In the genomic region with DNA sequence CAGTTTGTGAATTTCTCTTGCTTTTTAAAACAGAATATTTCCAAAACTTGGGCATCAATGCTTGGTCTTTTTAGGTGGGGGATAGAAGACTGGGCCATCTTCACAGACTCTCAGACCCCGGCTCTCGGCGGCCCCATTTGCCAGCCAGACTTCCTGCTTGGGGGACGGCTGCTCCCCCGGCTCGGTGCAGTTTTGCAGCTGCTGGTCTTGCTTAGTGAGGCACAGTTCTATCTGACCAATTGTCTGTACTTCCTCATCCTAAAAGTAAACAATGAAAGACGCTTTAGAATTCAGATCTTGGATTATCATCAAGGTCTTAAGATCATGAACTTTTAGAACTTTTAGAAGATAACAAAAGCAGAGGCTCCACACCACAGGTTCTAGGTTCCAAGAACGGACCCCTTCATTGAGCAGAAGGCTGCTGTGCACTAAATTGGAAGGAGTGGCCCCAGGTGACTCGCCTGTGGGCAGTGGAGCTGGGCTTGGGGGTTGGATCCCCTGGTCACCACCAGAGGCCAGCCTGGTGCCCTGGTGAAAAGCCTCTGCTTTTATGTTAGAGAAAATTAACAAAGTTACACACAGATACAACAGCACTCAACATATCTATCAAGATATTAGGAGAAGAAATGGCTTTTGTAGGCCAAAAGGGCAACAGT, we compare ENCODE assay signal across 16 cellular contexts. TPM values are rescaled to one million over a fixed set of nuclear protein-coding genes. Genes with fewer than 3 reads are reported as not detected.
DNase-seq lines count a peak whose midpoint lies in the region; ATAC-seq and TF ChIP-seq lines count a peak whose summit lies in the region.
"Had no signal": no experiment of that assay in that cellular context is flagged by ENCODE, and none has a peak within 500 bp of the region (broad histone marks: within the 10 kb centered on the region; RNA-seq: fewer than 3 reads in every experiment).

No MANE protein-coding gene starts in this region.

- no peaks in the 10 kb centered on the region for H3K9me3 Mint-ChIP-seq in CD8-positive, alpha-beta memory T cell
- H3K9me3 Mint-ChIP-seq in brain: peaks cover 0 to 2% (median 0%) of the 10 kb centered on the region in 5 experiments
- H3K9me3 Mint-ChIP-seq: activated CD4-positive, alpha-beta T cell treated with anti-CD3 and anti-CD28 coated beads, Interleukin-2, amount 10 ng/mL, durations not matched to agents 24 days and 14 days; activated T-helper 2 cell treated with anti-CD3 and anti-CD28 coated beads, Interferon-gamma antibody, Interleukin-2, Interleukin-4, amounts not matched to agents 10 μg/mL and 5 μg/mL and 100 μg/mL, durations not matched to agents 14 hours and 24 hours and 36 hours; natural killer cell had no signal

- peaks cover 6 to 82% (median 21%) of the 10 kb centered on the region in 3 donors for H3K36me3 Mint-ChIP-seq in CD8-positive, alpha-beta memory T cell
- peaks cover 16% of the 10 kb centered on the region for H3K36me3 Mint-ChIP-seq in brain
- H3K36me3 Mint-ChIP-seq: natural killer cell had no signal

- POLR2A ChIA-PET in CD8-positive, alpha-beta memory T cell (lab: Charles Lee): no interaction called here

- H3K36me3 ChIP-seq in CD8-positive, alpha-beta memory T cell (ENCODE audit: insufficient read depth, low read length): peaks cover 40% of the 10 kb centered on the region
- H3K36me3 ChIP-seq in neutrophil: peaks cover 92% of the 10 kb centered on the region

- peak; percentile 21; the same call in 1 of the 2 replicates for TF ChIP-seq CTCF in LNCaP clone FGC (IDR thresholded peaks at IDR 0.05; ENCODE audit: control insufficient read depth, extremely low read depth, insufficient read depth)
- no peak for TF ChIP-seq CTCF in brain (conservative IDR thresholded peaks at IDR 0.05)
- no peak for TF ChIP-seq CTCF in neutrophil (IDR thresholded peaks at IDR 0.05)

- H3K4me1 Mint-ChIP-seq in CD8-positive, alpha-beta memory T cell: peaks cover 13 to 26% (median 21%) of the 10 kb centered on the region in 3 donors
- peaks cover 50% of the 10 kb centered on the region for H3K4me1 Mint-ChIP-seq in brain

- no peak for DNase-seq in CD8-positive, alpha-beta memory T cell
- DNase-seq in LNCaP clone FGC (ENCODE audit: low read depth): peak; percentile 17
- no peak for DNase-seq in NCI-H524 treated with DMSO at 0.1 percent for 48 hours (lab: John Stamatoyannopoulos, UW)
- DNase-seq in dermis blood vessel endothelial cell: no peak
- DNase-seq: activated CD4-positive, alpha-beta T cell treated with anti-CD3 and anti-CD28 coated beads, Interleukin-2, amount 10 ng/mL, durations not matched to agents 24 days and 14 days; gastrocnemius medialis; HFFc6; natural killer cell; NCI-H1092 treated with DMSO at 0.1 percent for 48 hours; NCI-H2227 treated with DMSO at 0.1 percent for 48 hours; OCI-M1; sigmoid colon had no signal

- peak overlapping the region; percentile 2 for H3K27ac ChIP-seq in CD8-positive, alpha-beta memory T cell (ENCODE audit: low read depth, low read length)
- peak overlapping the region; percentile 21 for H3K27ac ChIP-seq in neutrophil
- H3K27ac ChIP-seq: sigmoid colon had no signal

- CTCF ChIA-PET in CD8-positive, alpha-beta memory T cell (lab: Charles Lee): interaction anchor here (1.2 kb wide), 1 partner anchor 60 kb away, joined by 3 read pairs; no protein-coding TSS in a partner anchor

- H3K27me3 ChIP-seq in CD8-positive, alpha-beta memory T cell (ENCODE audit: insufficient read depth, low read length, poor library complexity, severe bottlenecking): no peaks in the 10 kb centered on the region
- H3K27me3 ChIP-seq in neutrophil: no peaks in the 10 kb centered on the region
- H3K27me3 ChIP-seq: gastrocnemius medialis, sigmoid colon had no signal

- H3K27me3 Mint-ChIP-seq in CD8-positive, alpha-beta memory T cell: no peaks in the 10 kb centered on the region
- peaks cover 9% of the 10 kb centered on the region for H3K27me3 Mint-ChIP-seq in brain
- H3K27me3 Mint-ChIP-seq: activated CD4-positive, alpha-beta T cell treated with anti-CD3 and anti-CD28 coated beads, Interleukin-2, amount 10 ng/mL, durations not matched to agents 24 days and 14 days had no signal

- H3K4me3 Mint-ChIP-seq in CD8-positive, alpha-beta memory T cell: no peak overlapping the region
- peak overlapping the region in 2 of 5 experiments; percentile 19 to 42 for H3K4me3 Mint-ChIP-seq in brain
- H3K4me3 Mint-ChIP-seq: activated CD4-positive, alpha-beta T cell treated with anti-CD3 and anti-CD28 coated beads, Interleukin-2, amount 10 ng/mL, durations not matched to agents 24 days and 14 days; HFFc6; natural killer cell had no signal

- no peak overlapping the region for H3K4me3 ChIP-seq in CD8-positive, alpha-beta memory T cell (ENCODE audit: low read length)
- 0 out of 2 replicates have a peak overlapping the region, but pooled peaks have one; percentile 2 for H3K4me3 ChIP-seq in LNCaP clone FGC (ENCODE audit: low read depth, low read length)
- H3K4me3 ChIP-seq in neutrophil (ENCODE audit: low read depth in 1 of 2, low read length in 1 of 2): no peak overlapping the region
- H3K4me3 ChIP-seq: gastrocnemius medialis, sigmoid colon had no signal

- no peaks in the 10 kb centered on the region for H3K9me3 ChIP-seq in CD8-positive, alpha-beta memory T cell (ENCODE audit: low read length)
- no peaks in the 10 kb centered on the region for H3K9me3 ChIP-seq in neutrophil
- H3K9me3 ChIP-seq: gastrocnemius medialis, sigmoid colon had no signal

- peak overlapping the region in 2 of 8 donors; percentile 12 to 70 for H3K27ac Mint-ChIP-seq in CD8-positive, alpha-beta memory T cell
- H3K27ac Mint-ChIP-seq in brain: peak overlapping the region; percentile 12 to 83 (median 57)
- H3K27ac Mint-ChIP-seq: activated CD4-positive, alpha-beta T cell treated with anti-CD3 and anti-CD28 coated beads, Interleukin-2, amount 10 ng/mL, durations not matched to agents 24 days and 14 days; activated T-helper 2 cell treated with anti-CD3 and anti-CD28 coated beads, Interferon-gamma antibody, Interleukin-2, Interleukin-4, amounts not matched to agents 10 μg/mL and 5 μg/mL and 100 μg/mL, durations not matched to agents 14 hours and 24 hours and 36 hours; HFFc6 had no signal

- H3K4me1 ChIP-seq in CD8-positive, alpha-beta memory T cell (ENCODE audit: insufficient read depth, low read length): no peaks in the 10 kb centered on the region
- H3K4me1 ChIP-seq in neutrophil (ENCODE audit: control insufficient read depth in 1 of 2, insufficient read depth in 1 of 2, low read depth in 1 of 2, low read length in 1 of 2): no peaks in the 10 kb centered on the region

- no peak for ATAC-seq in GM21526 (IDR thresholded peaks at IDR 0.05; ENCODE audit: low FRiP score, unreplicated experiment)
- ATAC-seq: gastrocnemius medialis had no signal

RNA-seq across cellular contexts. Expression of gene RNASET2, which starts 26.7 kb away (rescaled TPM):
- total RNA-seq in CD8-positive, alpha-beta memory T cell: 10 to 100 TPM; 22.3 to 27.6 TPM
- polyA plus RNA-seq in CD8-positive, alpha-beta memory T cell: 232 TPM
- polyA plus RNA-seq in brain (ENCODE audit: insufficient read depth, low read depth, low replicate concordance): 39.3 TPM
- 8.9 and 12.6 TPM in 2 replicates for total RNA-seq in dermis blood vessel endothelial cell
